Comparison of ENCODE assay signal across 13 cellular contexts in genomic region chr7:130935564-130936157, GRCh38.
A peak's percentile ranks its signal among the peaks of the same experiment; 100 is the strongest.
DNase-seq lines count a peak whose midpoint lies in the region; ATAC-seq, FAIRE-seq and TF ChIP-seq lines count a peak whose summit lies in the region.
"Had no signal": no experiment of that assay in that cellular context is flagged by ENCODE, and none has a peak within 500 bp of the region (broad histone marks: within the 10 kb centered on the region; RNA-seq: fewer than 3 reads in every experiment).

No MANE protein-coding gene starts in this region.

- no peak overlapping the region for H3K4me2 ChIP-seq in IMR-90 (ENCODE audit: low read depth, low read length)
- peak overlapping the region; percentile 2; the same call in 1 of the 2 replicates for H3K4me2 ChIP-seq in K562 (ENCODE audit: insufficient read depth, low read length)
- H3K4me2 ChIP-seq: neural progenitor cell had no signal

- DNase-seq in activated T-cell treated with anti-CD3 and anti-CD28 coated beads, Interleukin-2, amount 50 U/mL, for 4 hours, result no peak
- DNase-seq in activated T-cell treated with anti-CD3 and anti-CD28 coated beads for 4 hours (no peak), IMR-90 (no peak), K562 (ENCODE audit: extremely low read depth in 1 of 4, low spot score in 3 of 4) (peak in 1 of 4 experiments; percentile 54), tibial nerve (ENCODE audit: low spot score in 2 of 2) (no peak), kidney glomerular epithelial cell (lab: John Stamatoyannopoulos, UW) (no peak)
- DNase-seq: NCI-H2081 treated with DMSO at 0.1 percent for 48 hours; sigmoid colon; stimulated activated naive CD4-positive, alpha-beta T cell had no signal

- peak overlapping the region; percentile 51 for H3K4me3 Mint-ChIP-seq in activated T-cell treated with anti-CD3 and anti-CD28 coated beads, Interleukin-2, amount 50 U/mL, for 4 hours
- H3K4me3 Mint-ChIP-seq: neural progenitor cell had no signal

- H4K20me1 ChIP-seq in IMR-90 (ENCODE audit: insufficient read depth, low read length), result peaks cover 51% of the 10 kb centered on the region; the same call in 1 of the 2 replicates
- no peaks in the 10 kb centered on the region for H4K20me1 ChIP-seq in K562 (replicated peaks; ENCODE audit: control insufficient read depth, insufficient read depth, low read length)

- peak overlapping the region; percentile 24; the same call in 1 of the 2 replicates for H3K14ac ChIP-seq in IMR-90 (replicated peaks; ENCODE audit: low read depth, low read length)

- no peak for TF ChIP-seq EP300 in K562 (IDR thresholded peaks at IDR 0.05; ENCODE audit: low read length)
- TF ChIP-seq EP300 in tibial nerve (IDR thresholded peaks at IDR 0.05), result no peak

- no peak overlapping the region for H3K18ac ChIP-seq in IMR-90 (ENCODE audit: low read depth, low read length)

- H3K9me1 ChIP-seq in IMR-90 (ENCODE audit: insufficient read depth, low read length) (peaks cover 33% of the 10 kb centered on the region), K562 (ENCODE audit: control insufficient read depth, insufficient read depth, low read length) (no peaks in the 10 kb centered on the region)

- H3K4me3 ChIP-seq in IMR-90 (ENCODE audit: insufficient read depth, low read depth, low read length) (no peak overlapping the region), K562 (no peak overlapping the region), neutrophil (ENCODE audit: low read depth in 1 of 2, low read length in 1 of 2) (no peak overlapping the region), tibial nerve (no peak overlapping the region)
- H3K4me3 ChIP-seq: neural progenitor cell, sigmoid colon had no signal

- H2AK9ac ChIP-seq in IMR-90 (replicated peaks; ENCODE audit: low read depth, low read length, poor library complexity), result no peak overlapping the region

- no CpG with 5 or more reads among the region's 11 CpGs for WGBS in IMR-90 (ENCODE audit: extremely low coverage in 2 of 2, insufficient read length in 1 of 2), 2 experiments
- WGBS in K562 (ENCODE audit: insufficient coverage, low coverage, missing lambda C conversion rate), result 44% methylated on average over 11 of the region's 11 CpGs
- WGBS in tibial nerve, 2 donors, result 92 to 95% methylated on average over 11 of the region's 11 CpGs

- no peak overlapping the region for H3K56ac ChIP-seq in IMR-90 (ENCODE audit: extremely low read depth, insufficient read depth, low read length)

- no peak for TF ChIP-seq POLR2A in IMR-90 (IDR thresholded peaks at IDR 0.05; ENCODE audit: low read depth, low read length)
- no peak for TF ChIP-seq POLR2A in K562 (conservative IDR thresholded peaks at IDR 0.05)
- no peak for TF ChIP-seq POLR2A in tibial nerve (IDR thresholded peaks at IDR 0.05)

- intact Hi-C loops in IMR-90 (cut with micrococcal nuclease) (no loop called here), K562 (cut with micrococcal nuclease) (no loop called here)

- H3K23ac ChIP-seq in IMR-90 (ENCODE audit: low read depth, low read length), result 0 out of 2 replicates have a peak overlapping the region, but pooled peaks have one; percentile 52

- in situ Hi-C loops in IMR-90 (cut with MboI; ENCODE audit: low sequenced_read_pairs) (no loop called here), K562 (cut with MboI) (no loop called here)

- H3K27me3 Mint-ChIP-seq in activated T-cell treated with anti-CD3 and anti-CD28 coated beads, Interleukin-2, amount 50 U/mL, for 4 hours (ENCODE audit: low read depth), result no peaks in the 10 kb centered on the region

- BruUV-seq in IMR-90 (replicated peaks; lab: Mats Ljungman, UMichigan) (no TSS peak), K562 (replicated peaks; lab: Mats Ljungman, UMichigan) (no TSS peak)

- peak overlapping the region; percentile 7; the same call in 1 of the 2 replicates for H2AK5ac ChIP-seq in IMR-90 (ENCODE audit: low read depth, low read length)

- H3K9me3 ChIP-seq in IMR-90 (ENCODE audit: control insufficient read depth, insufficient read depth, low read length) (no peaks in the 10 kb centered on the region), K562 (replicated peaks; ENCODE audit: control insufficient read depth, insufficient read depth, low read depth, low read length) (no peaks in the 10 kb centered on the region), neutrophil (no peaks in the 10 kb centered on the region), tibial nerve (no peaks in the 10 kb centered on the region)
- H3K9me3 ChIP-seq: sigmoid colon had no signal

- CTCF ChIA-PET in IMR-90 (lab: Yijun Ruan, JAX) (no interaction called here), K562 (lab: Yijun Ruan, JAX; ENCODE audit: low intra/inter-chr PET ratio) (no interaction called here)

- H3K27me3 ChIP-seq in IMR-90 (ENCODE audit: control insufficient read depth, insufficient read depth, low read length) (no peaks in the 10 kb centered on the region), K562 (ENCODE audit: control insufficient read depth in 2 of 2, insufficient read depth in 2 of 2, low read length in 2 of 2) (no peaks in the 10 kb centered on the region), neutrophil (no peaks in the 10 kb centered on the region), tibial nerve (no peaks in the 10 kb centered on the region)
- H3K27me3 ChIP-seq: neural progenitor cell, sigmoid colon had no signal

- no peak overlapping the region; the same call in 1 of the 2 replicates for H4K91ac ChIP-seq in IMR-90 (ENCODE audit: insufficient read depth, low read depth, low read length)

- peaks cover 91% of the 10 kb centered on the region for H3K4me1 Mint-ChIP-seq in activated T-cell treated with anti-CD3 and anti-CD28 coated beads, Interleukin-2, amount 50 U/mL, for 4 hours (ENCODE audit: low read depth)

- peaks cover 11% of the 10 kb centered on the region for H3K4me1 ChIP-seq in IMR-90 (ENCODE audit: control insufficient read depth, insufficient read depth, low read length)
- peaks cover 5 to 12% of the 10 kb centered on the region in 2 experiments; a peak in 4 of 5 replicates for H3K4me1 ChIP-seq in K562 (replicated peaks in 1 of 2; ENCODE audit: control insufficient read depth in 2 of 2, insufficient read depth in 2 of 2, low read length in 2 of 2)
- peaks cover 8 to 12% of the 10 kb centered on the region in 2 experiments for H3K4me1 ChIP-seq in neutrophil (ENCODE audit: control insufficient read depth in 1 of 2, insufficient read depth in 1 of 2, low read depth in 1 of 2, low read length in 1 of 2)
- peaks cover 0 to 74% (median 22%) of the 10 kb centered on the region in 4 donors for H3K4me1 ChIP-seq in tibial nerve

- ATAC-seq in activated T-cell treated with anti-CD3 and anti-CD28 coated beads, Interleukin-2, amount 50 U/mL, for 4 hours, result no peak
- ATAC-seq in IMR-90 (ENCODE audit: low read depth) (no peak), K562 (peak; percentile 35), GM21447 (IDR thresholded peaks at IDR 0.05; ENCODE audit: unreplicated experiment) (no peak)

- H4K5ac ChIP-seq in IMR-90 (ENCODE audit: low read depth, low read length), result no peak overlapping the region

- FAIRE-seq in K562 (lab: Jason Lieb, UNC), result no peak
- FAIRE-seq: TTC549 had no signal

- H3K27ac ChIP-seq in IMR-90 (ENCODE audit: insufficient read depth, low read length) (no peak overlapping the region; the same call in 1 of the 2 replicates), K562 (ENCODE audit: extremely low read depth, low read depth, low read length) (no peak overlapping the region), neutrophil (peak overlapping the region; percentile 26), tibial nerve (peak overlapping the region in 1 of 4 donors; percentile 62)
- H3K27ac ChIP-seq: neural progenitor cell, sigmoid colon had no signal

- H2AFZ ChIP-seq in IMR-90 (replicated peaks; ENCODE audit: low read length, poor library complexity) (no peak overlapping the region), K562 (ENCODE audit: low read depth, low read length) (no peak overlapping the region)
- H2AFZ ChIP-seq: neural progenitor cell had no signal

- no peaks in the 10 kb centered on the region for H3K79me2 ChIP-seq in K562 (ENCODE audit: control insufficient read depth, insufficient read depth, low read length)

- TF ChIP-seq RAD21 in IMR-90 (IDR thresholded peaks at IDR 0.05; ENCODE audit: low read length) (no peak), K562 (CRISPR knock-in tag; conservative IDR thresholded peaks at IDR 0.05 in 1 of 2, IDR thresholded peaks at IDR 0.05 in 1 of 2) (no peak)

- peak overlapping the region; percentile 21 for H2BK5ac ChIP-seq in IMR-90 (ENCODE audit: low read depth, low read length, poor library complexity, severe bottlenecking)

- H3K36me3 ChIP-seq in IMR-90 (ENCODE audit: control insufficient read depth, insufficient read depth, low read length) (peaks cover 15% of the 10 kb centered on the region), K562 (ENCODE audit: control insufficient read depth, insufficient read depth, low read length) (peaks cover 3% of the 10 kb centered on the region; the same call in 1 of the 3 replicates), neutrophil (peaks cover 35% of the 10 kb centered on the region), tibial nerve (peaks cover 0 to 17% (median 0%) of the 10 kb centered on the region in 3 donors)
- H3K36me3 ChIP-seq: neural progenitor cell had no signal

- no peak overlapping the region for H2BK20ac ChIP-seq in IMR-90 (ENCODE audit: low read depth, low read length)

- no peak overlapping the region for H2BK15ac ChIP-seq in IMR-90 (ENCODE audit: low read depth, low read length)

- TF ChIP-seq CTCF in IMR-90 (conservative IDR thresholded peaks at IDR 0.05; ENCODE audit: low read depth, low read length) (no peak), K562 (IDR thresholded peaks at IDR 0.05 in 2 of 3, conservative IDR thresholded peaks at IDR 0.05 in 1 of 3; ENCODE audit: insufficient read depth in 2 of 3, low read depth in 1 of 3, low read length in 3 of 3) (no peak), neutrophil (IDR thresholded peaks at IDR 0.05) (no peak), tibial nerve (IDR thresholded peaks at IDR 0.05) (no peak)

- POLR2A ChIA-PET in IMR-90 (lab: Charles Lee; ENCODE audit: unreplicated experiment), result no interaction called here
- POLR2A ChIA-PET in K562 (lab: Yijun Ruan, JAX), result interaction anchor here (1.4 to 1.9 kb wide), 2 partner anchors 8 to 16 kb away, joined by 5 to 10 read pairs; no protein-coding TSS in a partner anchor

- H3K79me1 ChIP-seq in IMR-90 (ENCODE audit: low read depth in 1 of 2, low read length in 2 of 2), result peaks cover 7 to 62% of the 10 kb centered on the region in 2 experiments

- H3K4ac ChIP-seq in IMR-90 (ENCODE audit: low read depth, low read length), result peak overlapping the region; percentile 8

- H3K9ac ChIP-seq in IMR-90 (ENCODE audit: low read depth, low read length) (no peak overlapping the region), K562 (ENCODE audit: insufficient read depth in 1 of 2, low read depth in 2 of 2, low read length in 2 of 2) (peak overlapping the region in 1 of 2 experiments; percentile 49; a peak in 1 of 4 replicates)
- H3K9ac ChIP-seq: neural progenitor cell had no signal

- dilution Hi-C loops in IMR-90 (cut with HindIII; ENCODE audit: low sequenced_read_pairs, unreplicated experiment), result no loop called here

- no peaks in the 10 kb centered on the region for H3K9me3 Mint-ChIP-seq in activated T-cell treated with anti-CD3 and anti-CD28 coated beads, Interleukin-2, amount 50 U/mL, for 4 hours
- H3K9me3 Mint-ChIP-seq: neural progenitor cell had no signal

- no peak overlapping the region for H2BK120ac ChIP-seq in IMR-90 (ENCODE audit: low read depth, low read length)

- H3K36me3 Mint-ChIP-seq in activated T-cell treated with anti-CD3 and anti-CD28 coated beads, Interleukin-2, amount 50 U/mL, for 4 hours (ENCODE audit: insufficient read depth), result peaks cover 73% of the 10 kb centered on the region
- H3K36me3 Mint-ChIP-seq: neural progenitor cell had no signal

- peak overlapping the region in 1 of 2 experiments; percentile 23; a peak in 2 of 4 replicates for H4K8ac ChIP-seq in IMR-90 (ENCODE audit: low read depth in 2 of 2, low read length in 2 of 2)
